Comparison of ENCODE assay signal across 25 cellular contexts in the genomic region with DNA sequence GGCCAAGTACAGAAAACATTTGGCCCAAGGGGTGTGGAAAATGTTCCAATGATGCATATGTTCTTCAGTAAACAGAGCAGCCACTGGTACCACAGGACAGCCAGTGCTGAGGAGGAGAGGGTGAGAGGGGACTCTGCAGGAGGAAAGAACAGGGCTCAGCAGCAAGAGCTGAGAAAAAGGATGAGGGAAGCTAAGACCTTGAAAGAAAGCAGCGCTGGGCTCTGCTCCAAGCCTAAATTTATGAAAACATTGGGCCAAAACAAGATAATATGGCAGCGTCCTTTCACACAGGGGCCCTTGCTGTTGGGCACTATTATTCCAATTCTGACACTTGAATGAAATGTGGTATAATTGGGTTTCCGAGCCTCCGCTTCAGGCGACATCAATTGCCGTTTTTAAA.
"Had no signal": no experiment of that assay in that cellular context is flagged by ENCODE, and none has a peak within 500 bp of the region (broad histone marks: within the 10 kb centered on the region; RNA-seq: fewer than 3 reads in every experiment).

No MANE protein-coding gene starts in this region.

- H3K4me1 ChIP-seq: colonic mucosa, foreskin keratinocyte, gastrocnemius medialis, heart left ventricle, heart right ventricle had no signal

- H3K4me3 Mint-ChIP-seq: dendritic cell treated with granulocyte-macrophage colony-stimulating factor and Interleukin-4, amounts not matched to agents 40 ng/mL and 50 ng/mL, for 4 days; effector memory CD8-positive, alpha-beta T cell; endodermal cell had no signal

- H3K9me3 ChIP-seq: colonic mucosa, esophagus muscularis mucosa, esophagus squamous epithelium, gastrocnemius medialis, gastroesophageal sphincter, heart left ventricle, heart right ventricle had no signal

- H3K27me3 Mint-ChIP-seq: dendritic cell treated with granulocyte-macrophage colony-stimulating factor and Interleukin-4, amounts not matched to agents 40 ng/mL and 50 ng/mL, for 4 days; effector memory CD8-positive, alpha-beta T cell had no signal

- H3K36me3 ChIP-seq: colonic mucosa, esophagus muscularis mucosa, esophagus squamous epithelium, gastrocnemius medialis, gastroesophageal sphincter, heart left ventricle, heart right ventricle had no signal

- H3K9me3 Mint-ChIP-seq: dendritic cell treated with granulocyte-macrophage colony-stimulating factor and Interleukin-4, amounts not matched to agents 40 ng/mL and 50 ng/mL, for 4 days; endodermal cell had no signal

- DNase-seq: colonic mucosa; cortex of kidney; dermis blood vessel endothelial cell; dorsolateral prefrontal cortex; effector CD4-positive, alpha-beta T cell; effector CD8-positive, alpha-beta T cell; effector memory CD4-positive, alpha-beta T cell; effector memory CD8-positive, alpha-beta T cell; endodermal cell; erythroblast; esophagus squamous epithelium; foreskin fibroblast; foreskin keratinocyte; foreskin melanocyte; gastrocnemius medialis; glutamatergic neuron; head of caudate nucleus; heart left ventricle; heart right ventricle had no signal

- H3K27ac ChIP-seq: colonic mucosa, coronary artery, dorsolateral prefrontal cortex, epithelial cell of prostate, esophagus muscularis mucosa, esophagus squamous epithelium, foreskin keratinocyte, gastrocnemius medialis, gastroesophageal sphincter, heart left ventricle, heart right ventricle had no signal

- ATAC-seq: effector memory CD8-positive, alpha-beta T cell; esophagus mucosa; foreskin keratinocyte; gastrocnemius medialis; gastroesophageal sphincter; heart left ventricle; heart right ventricle had no signal

- H3K27me3 ChIP-seq: colonic mucosa, dorsolateral prefrontal cortex, esophagus muscularis mucosa, esophagus squamous epithelium, foreskin keratinocyte, gastrocnemius medialis, gastroesophageal sphincter, heart left ventricle had no signal

- H3K4me3 ChIP-seq: colonic mucosa, coronary artery, dorsolateral prefrontal cortex, esophagus muscularis mucosa, esophagus squamous epithelium, gastrocnemius medialis, gastroesophageal sphincter, heart left ventricle, heart right ventricle had no signal

- H3K27ac Mint-ChIP-seq: dendritic cell treated with granulocyte-macrophage colony-stimulating factor and Interleukin-4, amounts not matched to agents 40 ng/mL and 50 ng/mL, for 4 days; effector memory CD8-positive, alpha-beta T cell; endodermal cell had no signal
